In the genomic region with DNA sequence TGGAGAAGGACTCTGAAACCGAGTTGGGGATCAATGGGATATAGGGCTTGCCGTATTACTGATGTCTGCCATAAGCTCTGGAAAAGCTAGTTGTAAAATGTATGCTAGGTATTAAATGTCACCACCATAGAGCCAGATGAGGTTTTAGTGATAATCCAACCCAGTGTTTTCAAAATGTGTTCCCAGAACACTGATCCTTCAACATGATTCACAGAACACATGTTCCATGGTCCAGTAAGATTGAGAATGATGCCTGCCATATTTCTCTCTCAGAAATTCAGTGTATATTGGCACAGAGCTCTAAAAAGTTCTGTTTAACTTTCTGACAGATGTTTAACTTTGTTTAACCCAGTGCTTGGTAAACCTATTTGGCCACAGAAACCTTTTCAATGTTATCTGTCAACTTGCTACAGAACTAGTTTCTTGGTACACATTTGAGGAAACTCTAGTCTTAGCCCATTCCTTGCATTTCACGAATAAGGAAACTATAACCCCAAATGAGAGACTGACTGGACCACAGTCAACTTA, we compare ENCODE assay signal across 16 cellular contexts.
DNase-seq lines count a peak whose midpoint lies in the region; ATAC-seq, FAIRE-seq and TF ChIP-seq lines count a peak whose summit lies in the region.
"Had no signal": no experiment of that assay in that cellular context is flagged by ENCODE, and none has a peak within 500 bp of the region (broad histone marks: within the 10 kb centered on the region; RNA-seq: fewer than 3 reads in every experiment).

No MANE protein-coding gene starts in this region.

- peaks cover 3% of the 10 kb centered on the region for H3K79me1 ChIP-seq in trophoblast cell (ENCODE audit: low read length)

- H3K4ac ChIP-seq in trophoblast cell (ENCODE audit: low read depth, low read length): peak overlapping the region; percentile 12

- no peak overlapping the region for H3K23ac ChIP-seq in trophoblast cell (ENCODE audit: low read length)

- no peak overlapping the region for H2AK5ac ChIP-seq in trophoblast cell (ENCODE audit: low read length)

- H3K4me2 ChIP-seq in HepG2 (ENCODE audit: low read depth, low read length) (no peak overlapping the region), trophoblast cell (ENCODE audit: low read length) (no peak overlapping the region)

- no peak overlapping the region for H3K14ac ChIP-seq in trophoblast cell (ENCODE audit: low read length)

- CTCF ChIA-PET in HepG2 (lab: Yijun Ruan, JAX; ENCODE audit: low intra/inter-chr PET ratio, low total read pairs): no interaction called here

- no peak for TF ChIP-seq RAD21 in HepG2 (CRISPR knock-in tag; IDR thresholded peaks at IDR 0.05)

- H3K4me3 ChIP-seq in right lobe of liver (no peak overlapping the region), HepG2 (replicated peaks in 1 of 3; ENCODE audit: insufficient read depth in 1 of 3, low read depth in 2 of 3, low read length in 3 of 3) (no peak overlapping the region), trophoblast cell (ENCODE audit: low read depth, low read length) (no peak overlapping the region)
- H3K4me3 ChIP-seq: HAP-1, Peyer's patch had no signal

- intact Hi-C loops in right lobe of liver (cut with DNase I): no loop called here
- intact Hi-C loops in HepG2 (cut with micrococcal nuclease; ENCODE audit: unreplicated experiment): no loop called here

- no peak overlapping the region for H2AFZ ChIP-seq in HepG2 (ENCODE audit: low read length)
- H2AFZ ChIP-seq in trophoblast cell (ENCODE audit: insufficient read depth, low read length, poor library complexity): no peak overlapping the region

- no peak overlapping the region for H2BK120ac ChIP-seq in trophoblast cell (ENCODE audit: insufficient read depth, low read length, poor library complexity)

- no peak overlapping the region for H2BK5ac ChIP-seq in trophoblast cell (ENCODE audit: low read depth, low read length, poor library complexity)

- no peak overlapping the region for H3K18ac ChIP-seq in trophoblast cell (ENCODE audit: low read length)

- BruUV-seq in HepG2 (replicated peaks; lab: Mats Ljungman, UMichigan): no TSS peak

- FAIRE-seq in HepG2 (lab: Jason Lieb, UNC): no peak
- FAIRE-seq: A204.1 had no signal

- H2BK12ac ChIP-seq in trophoblast cell (ENCODE audit: low read length): no peak overlapping the region

- H3K9ac ChIP-seq in HepG2 (ENCODE audit: insufficient read depth, low read depth, low read length) (no peak overlapping the region), trophoblast cell (ENCODE audit: low read length) (no peak overlapping the region)

- no peaks in the 10 kb centered on the region for H3K9me3 ChIP-seq in right lobe of liver
- no peaks in the 10 kb centered on the region for H3K9me3 ChIP-seq in HepG2 (ENCODE audit: low read length)
- H3K9me3 ChIP-seq in trophoblast cell (ENCODE audit: insufficient read depth, low read depth, low read length): no peaks in the 10 kb centered on the region
- H3K9me3 ChIP-seq: Caco-2, HAP-1, Peyer's patch had no signal

- H3K27me3 ChIP-seq in right lobe of liver (no peaks in the 10 kb centered on the region), HepG2 (ENCODE audit: control insufficient read depth in 1 of 2, insufficient read depth in 2 of 2, low read length in 2 of 2) (no peaks in the 10 kb centered on the region; a peak in 2 of 5 replicates), trophoblast cell (ENCODE audit: insufficient read depth, low read length) (no peaks in the 10 kb centered on the region)
- H3K27me3 ChIP-seq: Peyer's patch had no signal

- ATAC-seq in right lobe of liver (peak in 3 of 4 donors; percentile 27 to 65 (median 62)), HepG2 (no peak), esophagus mucosa (peak; percentile 66), GM21723 (IDR thresholded peaks at IDR 0.05; ENCODE audit: unreplicated experiment) (no peak)

- H3K36me3 ChIP-seq in right lobe of liver (no peaks in the 10 kb centered on the region), HepG2 (replicated peaks in 1 of 2; ENCODE audit: control insufficient read depth in 1 of 2, insufficient read depth in 2 of 2, low read length in 2 of 2) (no peaks in the 10 kb centered on the region), trophoblast cell (ENCODE audit: control insufficient read depth in 1 of 2, insufficient read depth in 2 of 2, low read length in 2 of 2) (peaks cover 0 to 5% of the 10 kb centered on the region in 2 experiments)
- H3K36me3 ChIP-seq: HAP-1, Peyer's patch had no signal

- WGBS in right lobe of liver (ENCODE audit: insufficient coverage, low coverage, low lambda C conversion rate, missing lambda C conversion rate): 48% methylated on average over 2 of the region's 3 CpGs
- WGBS in HepG2 (ENCODE audit: low lambda C conversion rate): 46% methylated on average over 3 of the region's 3 CpGs
- no CpG with 5 or more reads among the region's 3 CpGs for WGBS in trophoblast cell (ENCODE audit: extremely low coverage, insufficient coverage, insufficient read length)

- H3K4me1 ChIP-seq in right lobe of liver: peaks cover 0 to 4% (median 0%) of the 10 kb centered on the region in 4 donors
- peaks cover 1% of the 10 kb centered on the region; the same call in 1 of the 2 replicates for H3K4me1 ChIP-seq in HepG2 (ENCODE audit: insufficient read depth, low read length)
- peaks cover 0 to 5% of the 10 kb centered on the region in 2 experiments for H3K4me1 ChIP-seq in trophoblast cell (ENCODE audit: control insufficient read depth in 1 of 2, insufficient read depth in 2 of 2, low read length in 2 of 2)
- H3K4me1 ChIP-seq: Caco-2 had no signal

- POLR2A ChIA-PET in HepG2 (lab: Yijun Ruan, JAX): no interaction called here

- no peak overlapping the region for H4K91ac ChIP-seq in trophoblast cell (ENCODE audit: low read depth, low read length)

- H4K8ac ChIP-seq in trophoblast cell (ENCODE audit: low read depth, low read length): no peak overlapping the region

- no peak overlapping the region for H3K27ac ChIP-seq in right lobe of liver
- H3K27ac ChIP-seq in HepG2 (ENCODE audit: extremely low read length, insufficient read depth, low read length): no peak overlapping the region
- H3K27ac ChIP-seq in trophoblast cell (ENCODE audit: low read depth, low read length): no peak overlapping the region
- H3K27ac ChIP-seq: Peyer's patch had no signal

- no peaks in the 10 kb centered on the region for H4K20me1 ChIP-seq in HepG2 (ENCODE audit: insufficient read depth, low read length)

- H3K79me2 ChIP-seq in HepG2 (ENCODE audit: insufficient read depth, low read length) (no peaks in the 10 kb centered on the region), trophoblast cell (ENCODE audit: control insufficient read depth, insufficient read depth, low read length, poor library complexity) (peaks cover 4% of the 10 kb centered on the region)

- TF ChIP-seq CTCF in right lobe of liver (IDR thresholded peaks at IDR 0.05) (no peak), HepG2 (CRISPR knock-in tag; IDR thresholded peaks at IDR 0.05) (no peak)

- no peak for DNase-seq in right lobe of liver
- DNase-seq in HepG2 (ENCODE audit: low spot score): no peak
- DNase-seq in trophoblast cell: no peak
- no peak for DNase-seq in Kasumi-1 (lab: John Stamatoyannopoulos, UW)
- no peak for DNase-seq in midbrain (lab: John Stamatoyannopoulos, UW)
- no peak for DNase-seq in T-helper 9 cell
- DNase-seq: Caco-2, NCI-H1048, NCI-H1694 treated with DMSO at 0.1 percent for 48 hours, NCI-H774, Peyer's patch, SHP77 had no signal

- no peak for TF ChIP-seq POLR2A in right lobe of liver (IDR thresholded peaks at IDR 0.05)
- no peak for TF ChIP-seq POLR2A in HepG2 (IDR thresholded peaks at IDR 0.05; ENCODE audit: insufficient read depth in 1 of 2, low read depth in 2 of 2, low read length in 2 of 2)

- in situ Hi-C loops in HepG2 (cut with HindIII; ENCODE audit: extremely low pct_ligation_motif_present, low pct_unique_long_range_greater_than_20kb): no loop called here

- no peak overlapping the region for H4K12ac ChIP-seq in trophoblast cell (ENCODE audit: low read depth, low read length)

- TF ChIP-seq EP300 in HepG2 (IDR thresholded peaks at IDR 0.05; ENCODE audit: low read depth in 2 of 2, low read length in 2 of 2) (no peak), HepG2 (CRISPR knock-in tag; IDR thresholded peaks at IDR 0.05; ENCODE audit: borderline replicate concordance) (no peak)

TF ChIP-seq in HepG2, 621 proteins besides CTCF, POLR2A, EP300 and RAD21:
- TF ChIP-seq CENPX (CRISPR knock-in tag; IDR thresholded peaks at IDR 0.05): no peak

Comparison
In these comparisons a context has a peak if more than half of its experiments do, and no peak if none do; other contexts are left out.
1. ATAC-seq: peak in right lobe of liver (3 of 4) and esophagus mucosa (single experiment); none in HepG2 (single experiment) and GM21723 (single experiment).